10 cellular contexts compared by ENCODE assay signal in genomic region chr13:40517486-40518311, GRCh38.
DNase-seq lines count a peak whose midpoint lies in the region; ATAC-seq and TF ChIP-seq lines count a peak whose summit lies in the region.
"Had no signal": no experiment of that assay in that cellular context is flagged by ENCODE, and none has a peak within 500 bp of the region (broad histone marks: within the 10 kb centered on the region; RNA-seq: fewer than 3 reads in every experiment).

No MANE protein-coding gene starts in this region.

- H3K27ac ChIP-seq in CD8-positive, alpha-beta T cell (ENCODE audit: low read depth, low read length) = no peak overlapping the region
- no peak overlapping the region for H3K27ac ChIP-seq in substantia nigra (ENCODE audit: low read depth, low read length, poor library complexity, severe bottlenecking)
- no peak overlapping the region for H3K27ac ChIP-seq in vagina

- DNase-seq in CD8-positive, alpha-beta T cell = no peak
- peak in 1 of 2 donors; percentile 32 for DNase-seq in activated T-cell treated with anti-CD3 and anti-CD28 coated beads, Interleukin-2, amount 50 U/mL, for 72 hours
- DNase-seq in substantia nigra (lab: John Stamatoyannopoulos, UW) (no peak), HCEC 1CT (no peak), GM03348 (ENCODE audit: low spot score) (no peak), vagina (ENCODE audit: extremely low spot score in 2 of 2) (no peak)
- DNase-seq: IMR-90 had no signal

- no peaks in the 10 kb centered on the region for H3K9me3 ChIP-seq in CD8-positive, alpha-beta T cell (ENCODE audit: low read length)
- H3K9me3 ChIP-seq in vagina = no peaks in the 10 kb centered on the region

- peak; percentile 16 for TF ChIP-seq POLR2A in GM18951 (IDR thresholded peaks at IDR 0.05; ENCODE audit: extremely low read depth, insufficient read depth, insufficient read length)
- no peak for TF ChIP-seq POLR2A in vagina (IDR thresholded peaks at IDR 0.05)

- H3K4me1 ChIP-seq in CD8-positive, alpha-beta T cell (ENCODE audit: insufficient read depth, low read length) = peaks cover 17% of the 10 kb centered on the region
- no peaks in the 10 kb centered on the region for H3K4me1 ChIP-seq in vagina

- no peaks in the 10 kb centered on the region for H3K27me3 Mint-ChIP-seq in CD8-positive, alpha-beta T cell (ENCODE audit: low read depth)
- no peaks in the 10 kb centered on the region for H3K27me3 Mint-ChIP-seq in activated T-cell treated with anti-CD3 and anti-CD28 coated beads, Interleukin-2, amount 50 U/mL, for 72 hours (ENCODE audit: low read depth)

- H3K36me3 Mint-ChIP-seq in CD8-positive, alpha-beta T cell = no peaks in the 10 kb centered on the region
- no peaks in the 10 kb centered on the region for H3K36me3 Mint-ChIP-seq in activated T-cell treated with anti-CD3 and anti-CD28 coated beads, Interleukin-2, amount 50 U/mL, for 72 hours (ENCODE audit: insufficient read depth in 2 of 2)
- H3K36me3 Mint-ChIP-seq: immature natural killer cell had no signal

- intact Hi-C loops in CD8-positive, alpha-beta T cell (cut with DNase I, micrococcal nuclease) = no loop called here
- intact Hi-C loops in vagina (cut with DNase I) = no loop called here

- no peaks in the 10 kb centered on the region for H3K9me3 Mint-ChIP-seq in CD8-positive, alpha-beta T cell
- peaks cover 0 to 3% of the 10 kb centered on the region in 2 donors for H3K9me3 Mint-ChIP-seq in activated T-cell treated with anti-CD3 and anti-CD28 coated beads, Interleukin-2, amount 50 U/mL, for 72 hours
- H3K9me3 Mint-ChIP-seq: immature natural killer cell had no signal

- in situ Hi-C loops in GM18951 (cut with MboI; ENCODE audit: low sequenced_read_pairs, unreplicated experiment) = no loop called here

- no peak for TF ChIP-seq CTCF in CD8-positive, alpha-beta T cell (IDR thresholded peaks at IDR 0.05)
- no peak for TF ChIP-seq CTCF in vagina (IDR thresholded peaks at IDR 0.05)

- H3K27ac Mint-ChIP-seq in CD8-positive, alpha-beta T cell = no peak overlapping the region
- H3K27ac Mint-ChIP-seq in activated T-cell treated with anti-CD3 and anti-CD28 coated beads, Interleukin-2, amount 50 U/mL, for 72 hours = peak overlapping the region; percentile 70

- CTCF ChIA-PET in CD8-positive, alpha-beta T cell (lab: Charles Lee) = interaction anchor here (0.7 kb wide), 1 partner anchor 9 kb away, joined by 3 read pairs; no protein-coding TSS in a partner anchor

- POLR2A ChIA-PET in CD8-positive, alpha-beta T cell (lab: Charles Lee) = interaction anchor here (1.2 to 1.5 kb wide), 3 partner anchors 9 to 91 kb away, joined by 3 to 5 read pairs (median 4); no protein-coding TSS in a partner anchor

- H3K4me3 ChIP-seq in CD8-positive, alpha-beta T cell (ENCODE audit: low read depth, low read length) = no peak overlapping the region
- no peak overlapping the region for H3K4me3 ChIP-seq in vagina

- no peak for ATAC-seq in CD8-positive, alpha-beta T cell
- peak; percentile 86 for ATAC-seq in HG02870 (IDR thresholded peaks at IDR 0.05; ENCODE audit: unreplicated experiment)
- peak; percentile 72 to 76 for ATAC-seq in activated T-cell treated with anti-CD3 and anti-CD28 coated beads, Interleukin-2, amount 50 U/mL, for 72 hours (replicated peaks in 1 of 2)

- H3K27me3 ChIP-seq in CD8-positive, alpha-beta T cell (ENCODE audit: insufficient read depth, low read length) = no peaks in the 10 kb centered on the region
- no peaks in the 10 kb centered on the region for H3K27me3 ChIP-seq in vagina

- H3K4me1 Mint-ChIP-seq in CD8-positive, alpha-beta T cell (ENCODE audit: low read depth) = peaks cover 44% of the 10 kb centered on the region
- H3K4me1 Mint-ChIP-seq in activated T-cell treated with anti-CD3 and anti-CD28 coated beads, Interleukin-2, amount 50 U/mL, for 72 hours (ENCODE audit: low read depth) = peaks cover 80% of the 10 kb centered on the region

- no peaks in the 10 kb centered on the region for H3K36me3 ChIP-seq in CD8-positive, alpha-beta T cell (ENCODE audit: insufficient read depth, low read length)
- H3K36me3 ChIP-seq in vagina = no peaks in the 10 kb centered on the region

- peak overlapping the region; percentile 1 for H3K4me3 Mint-ChIP-seq in CD8-positive, alpha-beta T cell
- peak overlapping the region; percentile 47 to 70 for H3K4me3 Mint-ChIP-seq in activated T-cell treated with anti-CD3 and anti-CD28 coated beads, Interleukin-2, amount 50 U/mL, for 72 hours
